In genomic region chr3:134873789-134874188, GRCh38 we compare ENCODE assay signal across 7 cellular contexts.
"Had no signal": no experiment of that assay in that cellular context is flagged by ENCODE, and none has a peak within 500 bp of the region (broad histone marks: within the 10 kb centered on the region; RNA-seq: fewer than 3 reads in every experiment).

No MANE protein-coding gene starts in this region.

- FAIRE-seq: HTR-8/SVneo, K562 had no signal

- ATAC-seq: K562 had no signal

- H3K4me3 ChIP-seq: GM23248, K562 had no signal

- H2AFZ ChIP-seq: GM23248 had no signal

- DNase-seq: GM23248, GOT3, H9, HCEC 1CT, KG1 had no signal

- H3K27ac ChIP-seq: GM23248 had no signal

- H3K9ac ChIP-seq: GM23248 had no signal
